Comparison of ENCODE assay signal across 8 cellular contexts in genomic region chr14:104688755-104689619, GRCh38. TPM values are rescaled to one million over a fixed set of nuclear protein-coding genes. Genes with fewer than 3 reads are reported as not detected.
DNase-seq lines count a peak whose midpoint lies in the region; ATAC-seq, FAIRE-seq and TF ChIP-seq lines count a peak whose summit lies in the region.

Gene INF2, plus strand, starts transcription at chr14:104689618. Its CDS starts 11,748 bp downstream, at chr14:104701366.

- in situ Hi-C loops in ACHN (cut with HindIII; ENCODE audit: low pct_ligation_motif_present, low pct_unique_long_range_greater_than_20kb, low sequenced_read_pairs): no loop called here

- H3K27ac ChIP-seq in ectodermal cell (ENCODE audit: insufficient read depth, low read depth, low read length, poor library complexity, severe bottlenecking): no peak within 1 kb of the TSS
- H3K27ac ChIP-seq in liver (ENCODE audit: low read depth in 1 of 2, low read length in 2 of 2): peak within 1 kb of the TSS; percentile 94 to 97

- DNase-seq in ACHN (peak; percentile 65), GM18507 (ENCODE audit: extremely low spot score, insufficient read length, low read depth) (peak; percentile 87), NCI-H1092 treated with DMSO at 0.1 percent for 48 hours (lab: John Stamatoyannopoulos, UW) (peak; percentile 69)
- DNase-seq in activated CD4-positive, alpha-beta T cell treated with anti-CD3 and anti-CD28 coated beads for 4 hours: peak; percentile 53 to 64
- peak; percentile 60 for DNase-seq in stimulated activated CD4-positive, alpha-beta T cell treated with anti-CD3 and anti-CD28 coated beads, Interleukin-4, amount 100 ng/mL, for 1 hour

- H3K4me3 ChIP-seq in ectodermal cell (ENCODE audit: insufficient read depth, low read depth, low read length): peak within 1 kb of the TSS; percentile 54
- H3K4me3 ChIP-seq in liver (ENCODE audit: low read depth in 1 of 3, low read length in 3 of 3): peak within 1 kb of the TSS; percentile 47 to 76 (median 62)

- no peaks in the 10 kb centered on the region for H3K9me3 ChIP-seq in ectodermal cell (ENCODE audit: control insufficient read depth, low read length)
- H3K9me3 ChIP-seq in liver (ENCODE audit: control insufficient read depth in 4 of 4, low read length in 3 of 4): no peaks in the 10 kb centered on the region

- ATAC-seq in GM18498 (IDR thresholded peaks at IDR 0.05; ENCODE audit: unreplicated experiment): no peak

- peak within 1 kb of the TSS; percentile 79 to 86 for H3K9ac ChIP-seq in liver (ENCODE audit: low read depth in 1 of 2, low read length in 2 of 2)

- H3K4me1 ChIP-seq in ectodermal cell (ENCODE audit: control insufficient read depth, insufficient read depth, low read length): peaks cover 38% of the 10 kb centered on the region
- H3K4me1 ChIP-seq in liver (ENCODE audit: control insufficient read depth in 4 of 4, insufficient read depth in 4 of 4, low read length in 3 of 4): peaks cover 27 to 64% (median 48%) of the 10 kb centered on the region in 4 donors

- H3K36me3 ChIP-seq in ectodermal cell (ENCODE audit: control insufficient read depth, insufficient read depth, low read length) (no peaks in the 10 kb centered on the region), liver (ENCODE audit: control insufficient read depth in 4 of 4, insufficient read depth in 3 of 4, low read depth in 1 of 4, low read length in 3 of 4) (no peaks in the 10 kb centered on the region)

- TF ChIP-seq RAD21 in liver (IDR thresholded peaks at IDR 0.05): no peak

- no peak for FAIRE-seq in GM18507 (lab: Jason Lieb, UNC)

- H3K27me3 ChIP-seq in ectodermal cell (ENCODE audit: control insufficient read depth, insufficient read depth, low read length, poor library complexity, severe bottlenecking): no peaks in the 10 kb centered on the region
- no peaks in the 10 kb centered on the region for H3K27me3 ChIP-seq in liver (ENCODE audit: control insufficient read depth in 4 of 4, insufficient read depth in 4 of 4, low read length in 3 of 4)

- 14 to 15% methylated on average over 55 to 61 of the region's 61 CpGs for whole genome bisulfite sequencing in ectodermal cell, 2 experiments
- WGBS in liver: 3% methylated on average over 61 of the region's 61 CpGs

- no peak for TF ChIP-seq CTCF in liver (IDR thresholded peaks at IDR 0.05; ENCODE audit: low read depth, low read length, missing input control)

TF ChIP-seq in liver, 16 proteins besides CTCF, POLR2A, EP300 and RAD21:
- TF ChIP-seq HNF4A (conservative IDR thresholded peaks at IDR 0.05): no peak
- TF ChIP-seq JUND (IDR thresholded peaks at IDR 0.05): no peak
- no peak for TF ChIP-seq ZBTB33 (IDR thresholded peaks at IDR 0.05)
- no peak for TF ChIP-seq EGR1 (IDR thresholded peaks at IDR 0.05; ENCODE audit: low read depth in 2 of 2)
TF ChIP-seq in liver: peak in this region for 0.

RNA-seq across cellular contexts. Expression of gene INF2, which starts in this region (rescaled TPM):
- 36.6 TPM for polyA plus RNA-seq in ectodermal cell (2013, experiment 1 of 4)
- 33.4 TPM for polyA plus RNA-seq in ectodermal cell (2013, experiment 2 of 4)
- 30.1 TPM for polyA plus RNA-seq in ectodermal cell (2013, experiment 3 of 4)
- 29.7 TPM for polyA plus RNA-seq in ectodermal cell (2013, experiment 4 of 4)
- 10 to 100 TPM; 13.1 to 35.8 TPM for total RNA-seq in liver
- 10 to 100 TPM; 15.1 to 51.6 TPM for polyA plus RNA-seq in liver
